Comparison of ENCODE assay signal across 1 cellular context in the genomic region with DNA sequence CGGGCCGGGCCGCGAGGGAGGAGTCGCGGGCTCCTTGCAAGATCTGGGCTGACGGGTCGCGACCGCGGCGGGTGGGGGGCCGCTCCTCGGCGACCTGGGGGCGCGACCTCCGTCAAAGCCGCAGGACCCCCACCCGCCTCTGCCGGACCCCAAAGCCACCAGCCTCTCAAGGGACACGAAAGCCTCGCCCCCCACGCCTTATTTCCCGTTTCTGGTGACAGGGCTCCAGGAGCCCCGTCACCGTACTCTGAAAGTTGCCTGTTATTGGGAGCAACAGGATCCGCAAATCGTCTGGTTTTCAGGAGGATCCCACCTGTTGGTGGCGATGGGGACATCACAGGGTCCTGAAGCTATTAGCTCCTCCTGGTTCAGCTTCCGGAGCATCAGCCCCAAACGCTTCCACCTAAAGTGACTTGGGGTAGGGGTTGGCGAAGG.
TF ChIP-seq lines count a peak whose summit lies in the region.

No MANE protein-coding gene starts in this region.

TF ChIP-seq in GM23338, 12 proteins besides CTCF, POLR2A, EP300 and RAD21 (continued from another document):
- TF ChIP-seq, protein P1, sequence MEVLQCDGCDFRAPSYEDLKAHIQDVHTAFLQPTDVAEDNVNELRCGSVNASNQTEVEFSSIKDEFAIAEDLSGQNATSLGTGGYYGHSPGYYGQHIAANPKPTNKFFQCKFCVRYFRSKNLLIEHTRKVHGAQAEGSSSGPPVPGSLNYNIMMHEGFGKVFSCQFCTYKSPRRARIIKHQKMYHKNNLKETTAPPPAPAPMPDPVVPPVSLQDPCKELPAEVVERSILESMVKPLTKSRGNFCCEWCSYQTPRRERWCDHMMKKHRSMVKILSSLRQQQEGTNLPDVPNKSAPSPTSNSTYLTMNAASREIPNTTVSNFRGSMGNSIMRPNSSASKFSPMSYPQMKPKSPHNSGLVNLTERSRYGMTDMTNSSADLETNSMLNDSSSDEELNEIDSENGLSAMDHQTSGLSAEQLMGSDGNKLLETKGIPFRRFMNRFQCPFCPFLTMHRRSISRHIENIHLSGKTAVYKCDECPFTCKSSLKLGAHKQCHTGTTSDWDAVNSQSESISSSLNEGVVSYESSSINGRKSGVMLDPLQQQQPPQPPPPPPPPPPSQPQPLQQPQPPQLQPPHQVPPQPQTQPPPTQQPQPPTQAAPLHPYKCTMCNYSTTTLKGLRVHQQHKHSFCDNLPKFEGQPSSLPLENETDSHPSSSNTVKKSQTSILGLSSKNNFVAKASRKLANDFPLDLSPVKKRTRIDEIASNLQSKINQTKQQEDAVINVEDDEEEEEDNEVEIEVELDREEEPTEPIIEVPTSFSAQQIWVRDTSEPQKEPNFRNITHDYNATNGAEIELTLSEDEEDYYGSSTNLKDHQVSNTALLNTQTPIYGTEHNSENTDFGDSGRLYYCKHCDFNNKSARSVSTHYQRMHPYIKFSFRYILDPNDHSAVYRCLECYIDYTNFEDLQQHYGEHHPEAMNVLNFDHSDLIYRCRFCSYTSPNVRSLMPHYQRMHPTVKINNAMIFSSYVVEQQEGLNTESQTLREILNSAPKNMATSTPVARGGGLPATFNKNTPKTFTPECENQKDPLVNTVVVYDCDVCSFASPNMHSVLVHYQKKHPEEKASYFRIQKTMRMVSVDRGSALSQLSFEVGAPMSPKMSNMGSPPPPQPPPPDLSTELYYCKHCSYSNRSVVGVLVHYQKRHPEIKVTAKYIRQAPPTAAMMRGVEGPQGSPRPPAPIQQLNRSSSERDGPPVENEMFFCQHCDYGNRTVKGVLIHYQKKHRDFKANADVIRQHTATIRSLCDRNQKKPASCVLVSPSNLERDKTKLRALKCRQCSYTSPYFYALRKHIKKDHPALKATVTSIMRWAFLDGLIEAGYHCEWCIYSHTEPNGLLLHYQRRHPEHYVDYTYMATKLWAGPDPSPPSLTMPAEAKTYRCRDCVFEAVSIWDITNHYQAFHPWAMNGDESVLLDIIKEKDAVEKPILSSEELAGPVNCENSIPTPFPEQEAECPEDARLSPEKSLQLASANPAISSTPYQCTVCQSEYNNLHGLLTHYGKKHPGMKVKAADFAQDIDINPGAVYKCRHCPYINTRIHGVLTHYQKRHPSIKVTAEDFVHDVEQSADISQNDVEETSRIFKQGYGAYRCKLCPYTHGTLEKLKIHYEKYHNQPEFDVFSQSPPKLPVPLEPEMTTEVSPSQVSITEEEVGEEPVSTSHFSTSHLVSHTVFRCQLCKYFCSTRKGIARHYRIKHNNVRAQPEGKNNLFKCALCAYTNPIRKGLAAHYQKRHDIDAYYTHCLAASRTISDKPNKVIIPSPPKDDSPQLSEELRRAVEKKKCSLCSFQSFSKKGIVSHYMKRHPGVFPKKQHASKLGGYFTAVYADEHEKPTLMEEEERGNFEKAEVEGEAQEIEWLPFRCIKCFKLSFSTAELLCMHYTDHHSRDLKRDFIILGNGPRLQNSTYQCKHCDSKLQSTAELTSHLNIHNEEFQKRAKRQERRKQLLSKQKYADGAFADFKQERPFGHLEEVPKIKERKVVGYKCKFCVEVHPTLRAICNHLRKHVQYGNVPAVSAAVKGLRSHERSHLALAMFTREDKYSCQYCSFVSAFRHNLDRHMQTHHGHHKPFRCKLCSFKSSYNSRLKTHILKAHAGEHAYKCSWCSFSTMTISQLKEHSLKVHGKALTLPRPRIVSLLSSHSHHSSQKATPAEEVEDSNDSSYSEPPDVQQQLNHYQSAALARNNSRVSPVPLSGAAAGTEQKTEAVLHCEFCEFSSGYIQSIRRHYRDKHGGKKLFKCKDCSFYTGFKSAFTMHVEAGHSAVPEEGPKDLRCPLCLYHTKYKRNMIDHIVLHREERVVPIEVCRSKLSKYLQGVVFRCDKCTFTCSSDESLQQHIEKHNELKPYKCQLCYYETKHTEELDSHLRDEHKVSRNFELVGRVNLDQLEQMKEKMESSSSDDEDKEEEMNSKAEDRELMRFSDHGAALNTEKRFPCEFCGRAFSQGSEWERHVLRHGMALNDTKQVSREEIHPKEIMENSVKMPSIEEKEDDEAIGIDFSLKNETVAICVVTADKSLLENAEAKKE (CRISPR knock-in tag; IDR thresholded peaks at IDR 0.05), result no peak
- TF ChIP-seq ZNF114 (CRISPR knock-in tag; IDR thresholded peaks at IDR 0.05), result no peak
- TF ChIP-seq STAT1 (IDR thresholded peaks at IDR 0.05; ENCODE audit: unreplicated experiment), result no peak
